Comparison of ENCODE assay signal across 18 cellular contexts in genomic region chr22:49996192-49996531, GRCh38. TPM values are rescaled to one million over a fixed set of nuclear protein-coding genes. Genes with fewer than 3 reads are reported as not detected.
"Had no signal": no experiment of that assay in that cellular context is flagged by ENCODE, and none has a peak within 500 bp of the region (broad histone marks: within the 10 kb centered on the region; RNA-seq: fewer than 3 reads in every experiment).

No MANE protein-coding gene starts in this region.

- H3K27ac Mint-ChIP-seq: activated CD4-positive, alpha-beta T cell treated with anti-CD3 and anti-CD28 coated beads, Interleukin-2, amount 10 ng/mL, durations not matched to agents 7 days and 5 days; activated T-helper 1 cell treated with anti-CD3 and anti-CD28 coated beads, Interleukin-12 subunit alpha, Interleukin-12 subunit beta, Interleukin-2, Interleukin-4 antibody, amounts not matched to agents 30 ng/mL and 10 ng/mL and 1 ng/mL, durations not matched to agents 14 hours and 24 hours and 36 hours; T-helper 2 cell treated with Interferon-gamma antibody and Interleukin-4, amounts not matched to agents 5 μg/mL and 100 μg/mL, for 36 hours had no signal

- DNase-seq: activated CD4-positive, alpha-beta T cell treated with anti-CD3 and anti-CD28 coated beads, Interleukin-2, amount 10 ng/mL, durations not matched to agents 7 days and 5 days; activated CD8-positive, alpha-beta memory T cell treated with anti-CD3 and anti-CD28 coated beads for 24 hours; activated naive CD4-positive, alpha-beta T cell treated with anti-CD3 and anti-CD28 coated beads, Interleukin-2, amount 50 U/mL, for 16 hours; hippocampal formation; left ventricle myocardium inferior; stimulated activated CD4-positive, alpha-beta T cell treated with anti-CD3 and anti-CD28 coated beads, Interleukin-1b, Interleukin-23, amount 100 ng/mL, for 48 hours; SW 1271; thyroid gland; uterus had no signal

- H3K4me3 ChIP-seq: dorsolateral prefrontal cortex, left ventricle myocardium inferior, ovary, sigmoid colon, thyroid gland, uterus had no signal

- H3K36me3 ChIP-seq: left ventricle myocardium inferior, ovary, sigmoid colon, thyroid gland, uterus had no signal

- H3K27me3 ChIP-seq: ovary had no signal

- H3K27ac ChIP-seq: left ventricle myocardium inferior, ovary, sigmoid colon, thyroid gland, uterus had no signal

- H3K9me3 ChIP-seq: ovary, thyroid gland had no signal

- H3K4me1 ChIP-seq: uterus had no signal

- H3K4me3 Mint-ChIP-seq: activated CD4-positive, alpha-beta T cell treated with anti-CD3 and anti-CD28 coated beads, Interleukin-2, amount 10 ng/mL, durations not matched to agents 7 days and 5 days; activated T-helper 1 cell treated with anti-CD3 and anti-CD28 coated beads, Interleukin-12 subunit alpha, Interleukin-12 subunit beta, Interleukin-2, Interleukin-4 antibody, amounts not matched to agents 30 ng/mL and 10 ng/mL and 1 ng/mL, durations not matched to agents 14 hours and 24 hours and 36 hours; T-helper 2 cell treated with Interferon-gamma antibody and Interleukin-4, amounts not matched to agents 5 μg/mL and 100 μg/mL, for 36 hours had no signal

RNA-seq across cellular contexts. Expression of gene IL17REL, which starts 16.4 kb away (rescaled TPM):
- total RNA-seq: activated CD4-positive, alpha-beta T cell treated with anti-CD3 and anti-CD28 coated beads, Interleukin-2, amount 10 ng/mL, durations not matched to agents 7 days and 5 days; activated T-helper 1 cell treated with anti-CD3 and anti-CD28 coated beads, Interleukin-12 subunit alpha, Interleukin-12 subunit beta, Interleukin-2, Interleukin-4 antibody, amounts not matched to agents 30 ng/mL and 10 ng/mL and 1 ng/mL, durations not matched to agents 14 hours and 24 hours and 36 hours; astrocyte; bronchial epithelial cell; glomerular endothelial cell; left ventricle myocardium inferior; myocyte; sigmoid colon; thyroid gland had no signal
